In the genomic region with DNA sequence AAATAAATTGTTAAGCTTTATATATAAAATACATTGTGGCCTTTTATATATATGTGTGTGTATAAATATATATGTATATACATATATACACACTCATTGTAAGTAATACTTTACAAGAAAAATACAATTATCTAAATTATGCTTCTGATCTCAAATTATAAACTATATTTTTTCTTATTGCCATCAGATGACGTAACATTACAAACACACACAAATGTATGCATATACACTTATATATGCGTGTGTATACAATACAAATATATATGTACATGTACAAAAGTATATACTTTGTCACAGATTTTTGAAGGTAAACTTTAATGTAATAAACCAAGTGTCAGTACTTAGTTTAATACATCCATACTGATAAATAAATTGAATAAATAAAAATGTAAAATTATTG, we compare ENCODE assay signal across 19 cellular contexts.
A peak's percentile ranks its signal among the peaks of the same experiment; 100 is the strongest.
DNase-seq lines count a peak whose midpoint lies in the region; ATAC-seq, FAIRE-seq and TF ChIP-seq lines count a peak whose summit lies in the region.
"Had no signal": no experiment of that assay in that cellular context is flagged by ENCODE, and none has a peak within 500 bp of the region (broad histone marks: within the 10 kb centered on the region; RNA-seq: fewer than 3 reads in every experiment).

No MANE protein-coding gene starts in this region.

- no peaks in the 10 kb centered on the region for H3K79me2 ChIP-seq in Karpas-422 (ENCODE audit: low read length)

- no peaks in the 10 kb centered on the region for H4K20me1 ChIP-seq in Karpas-422 (ENCODE audit: insufficient read depth, low read depth, low read length)
- H4K20me1 ChIP-seq: BLaER1 treated with 17β-estradiol and CSF1 and Interleukin-3, amounts not matched to agents 10 nM and 100 nM had no signal

- intact Hi-C loops in kidney (cut with DNase I) (no loop called here), lower lobe of right lung (cut with DNase I) (no loop called here)

- TF ChIP-seq CTCF in kidney (IDR thresholded peaks at IDR 0.05; ENCODE audit: borderline replicate concordance, extremely low read depth, insufficient read depth) (no peak), lower lobe of right lung (IDR thresholded peaks at IDR 0.05) (no peak)

- H3K9me3 ChIP-seq in kidney (ENCODE audit: control insufficient read depth in 1 of 2, low read length in 2 of 2) (peaks cover 0 to 2% of the 10 kb centered on the region in 2 donors), small intestine (ENCODE audit: control insufficient read depth, low read depth) (no peaks in the 10 kb centered on the region), lower lobe of right lung (peaks cover 5% of the 10 kb centered on the region), Karpas-422 (ENCODE audit: low read length) (peaks cover 27% of the 10 kb centered on the region)
- H3K9me3 ChIP-seq: A549; BLaER1 treated with 17β-estradiol and CSF1 and Interleukin-3, amounts not matched to agents 10 nM and 100 nM; Caco-2 had no signal

- DNase-seq in kidney = no peak
- DNase-seq in small intestine = no peak
- no peak for DNase-seq in lower lobe of right lung
- no peak for DNase-seq in Karpas-422
- DNase-seq: 8988T; AML-193; Caco-2; Calu3; CD4-positive, alpha-beta T cell; CD8-positive, alpha-beta T cell; DMS79 treated with DMSO at 0.1 percent for 48 hours; GF-D8 had no signal

- no peak overlapping the region for H3K27ac ChIP-seq in kidney (ENCODE audit: low read depth in 2 of 2, low read length in 2 of 2)
- no peak overlapping the region for H3K27ac ChIP-seq in small intestine (ENCODE audit: low read depth in 1 of 2, low read length in 1 of 2)
- no peak overlapping the region for H3K27ac ChIP-seq in lower lobe of right lung
- no peak overlapping the region for H3K27ac ChIP-seq in Karpas-422 (ENCODE audit: low read length)
- H3K27ac ChIP-seq: A549; BLaER1 treated with 17β-estradiol and CSF1 and Interleukin-3, amounts not matched to agents 10 nM and 100 nM; C4-2B had no signal

- H3K4me3 ChIP-seq in kidney (ENCODE audit: low read length in 2 of 2) (no peak overlapping the region), small intestine (ENCODE audit: low read depth in 1 of 2, low read length in 2 of 2) (no peak overlapping the region), lower lobe of right lung (no peak overlapping the region), Karpas-422 (ENCODE audit: low read length) (no peak overlapping the region)
- H3K4me3 ChIP-seq: A549; BLaER1 treated with 17β-estradiol and CSF1 and Interleukin-3, amounts not matched to agents 10 nM and 100 nM had no signal

- FAIRE-seq in A204.1 (lab: Jason Lieb, UNC) (peak; percentile 6), kidney (lab: Jason Lieb, UNC) (peak; percentile 29), small intestine (lab: Jason Lieb, UNC) (peak; percentile 55)
- FAIRE-seq: D721Med, G401.6, GM12891 had no signal

- no peaks in the 10 kb centered on the region for H3K27me3 ChIP-seq in small intestine (ENCODE audit: control insufficient read depth in 2 of 2, insufficient read depth in 2 of 2, low read length in 2 of 2)
- no peaks in the 10 kb centered on the region for H3K27me3 ChIP-seq in lower lobe of right lung (ENCODE audit: low read depth)
- H3K27me3 ChIP-seq in Karpas-422 (ENCODE audit: low read length) = no peaks in the 10 kb centered on the region
- H3K27me3 ChIP-seq: BLaER1 treated with 17β-estradiol and CSF1 and Interleukin-3, amounts not matched to agents 10 nM and 100 nM had no signal

- H3K36me3 ChIP-seq in kidney (ENCODE audit: control insufficient read depth in 1 of 2, insufficient read depth in 2 of 2, low read length in 2 of 2) = no peaks in the 10 kb centered on the region
- no peaks in the 10 kb centered on the region for H3K36me3 ChIP-seq in small intestine (ENCODE audit: control insufficient read depth in 2 of 2, insufficient read depth in 2 of 2, low read length in 2 of 2)
- no peaks in the 10 kb centered on the region for H3K36me3 ChIP-seq in lower lobe of right lung
- no peaks in the 10 kb centered on the region for H3K36me3 ChIP-seq in Karpas-422 (ENCODE audit: insufficient read depth, low read length)
- H3K36me3 ChIP-seq: BLaER1 treated with 17β-estradiol and CSF1 and Interleukin-3, amounts not matched to agents 10 nM and 100 nM had no signal

- peaks cover 0 to 2% of the 10 kb centered on the region in 2 donors for H3K4me1 ChIP-seq in kidney (ENCODE audit: control insufficient read depth in 1 of 2, insufficient read depth in 1 of 2, low read depth in 1 of 2, low read length in 2 of 2)
- H3K4me1 ChIP-seq in small intestine (ENCODE audit: control insufficient read depth in 2 of 2, insufficient read depth in 1 of 2, low read depth in 1 of 2, low read length in 1 of 2) = no peaks in the 10 kb centered on the region
- no peaks in the 10 kb centered on the region for H3K4me1 ChIP-seq in lower lobe of right lung
- H3K4me1 ChIP-seq in Karpas-422 (ENCODE audit: low read length) = no peaks in the 10 kb centered on the region
- H3K4me1 ChIP-seq: A549, Caco-2 had no signal

- no peak overlapping the region for H3K9ac ChIP-seq in kidney (ENCODE audit: low read length in 2 of 2)
- H3K9ac ChIP-seq in Karpas-422 (ENCODE audit: low read length) = no peak overlapping the region
- H3K9ac ChIP-seq: BLaER1 treated with 17β-estradiol and CSF1 and Interleukin-3, amounts not matched to agents 10 nM and 100 nM had no signal

- H3K9me2 ChIP-seq in Karpas-422 (replicated peaks; ENCODE audit: insufficient read depth, low read length) = no peaks in the 10 kb centered on the region

- H3K4me2 ChIP-seq in Karpas-422 (ENCODE audit: low read depth, low read length, poor library complexity, severe bottlenecking) = no peak overlapping the region
- H3K4me2 ChIP-seq: A549 had no signal

- WGBS in small intestine, 3 donors = 83 to 95% (median 91%) methylated on average over 2 of the region's 2 CpGs

- ATAC-seq in lower lobe of right lung = no peak
- ATAC-seq: A549; CD8-positive, alpha-beta T cell had no signal

- no peak overlapping the region for H2AFZ ChIP-seq in Karpas-422 (ENCODE audit: low read length)
